Comparison of ENCODE assay signal across 21 cellular contexts in the genomic region with DNA sequence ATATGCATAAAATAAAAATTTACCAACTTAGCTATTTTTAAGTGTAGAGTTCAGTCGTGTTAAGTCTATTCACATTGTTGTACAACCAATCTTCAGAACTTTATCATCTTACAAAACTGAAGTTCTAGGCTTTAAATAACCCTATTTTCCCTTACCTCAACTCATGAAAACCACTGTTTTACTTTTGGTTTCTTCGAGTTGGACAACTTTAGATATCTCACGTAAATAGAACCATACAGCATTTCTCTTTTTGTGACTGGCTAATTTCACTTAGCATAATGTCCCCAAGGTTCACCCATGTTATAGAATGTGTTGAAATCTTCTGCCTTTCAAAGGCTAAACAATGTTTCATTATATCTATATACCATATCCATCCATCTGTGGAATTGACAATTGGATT.
"Had no signal": no experiment of that assay in that cellular context is flagged by ENCODE, and none has a peak within 500 bp of the region (broad histone marks: within the 10 kb centered on the region; RNA-seq: fewer than 3 reads in every experiment).

No MANE protein-coding gene starts in this region.

- H3K79me2 ChIP-seq: hepatocyte, parathyroid adenoma had no signal

- H2AFZ ChIP-seq: hepatocyte, parathyroid adenoma had no signal

- H3K4me1 ChIP-seq: esophagus squamous epithelium, parathyroid adenoma, psoas muscle, right lobe of liver, suprapubic skin, thyroid gland, uterus had no signal

- H3K4me3 Mint-ChIP-seq: naive thymus-derived CD4-positive, alpha-beta T cell; nephron progenitor cell; stimulated activated effector memory CD8-positive, alpha-beta T cell treated with anti-CD3 and anti-CD28 coated beads, Interleukin-12 subunit alpha, Interleukin-12 subunit beta, amount 100 ng/mL, for 72 hours; type B pancreatic cell had no signal

- H3K27me3 ChIP-seq: esophagus squamous epithelium, hepatocyte, right lobe of liver, suprapubic skin, thyroid gland, uterus had no signal

- H3K4me2 ChIP-seq: hepatocyte had no signal

- ATAC-seq: left lobe of liver; naive thymus-derived CD4-positive, alpha-beta T cell; psoas muscle; right lobe of liver; stimulated activated effector memory CD8-positive, alpha-beta T cell treated with anti-CD3 and anti-CD28 coated beads, Interleukin-12 subunit alpha, Interleukin-12 subunit beta, amount 100 ng/mL, for 72 hours; stimulated activated naive CD8-positive, alpha-beta T cell treated with anti-CD3 and anti-CD28 coated beads, Interleukin-15, Interleukin-2, amounts not matched to agents 100 U/mL and 50 U/mL, for 24 hours had no signal

- H3K9ac ChIP-seq: parathyroid adenoma had no signal

- H3K4me3 ChIP-seq: esophagus squamous epithelium, hepatocyte, psoas muscle, right lobe of liver, suprapubic skin, thyroid gland, uterus had no signal

- H3K4me1 Mint-ChIP-seq: naive thymus-derived CD4-positive, alpha-beta T cell; nephron progenitor cell; stimulated activated effector memory CD8-positive, alpha-beta T cell treated with anti-CD3 and anti-CD28 coated beads, Interleukin-12 subunit alpha, Interleukin-12 subunit beta, amount 100 ng/mL, for 72 hours had no signal

- H3K27ac Mint-ChIP-seq: naive thymus-derived CD4-positive, alpha-beta T cell; nephron progenitor cell; stimulated activated effector memory CD8-positive, alpha-beta T cell treated with anti-CD3 and anti-CD28 coated beads, Interleukin-12 subunit alpha, Interleukin-12 subunit beta, amount 100 ng/mL, for 72 hours; type B pancreatic cell had no signal

- H3K36me3 ChIP-seq: esophagus squamous epithelium, right lobe of liver, suprapubic skin, thyroid gland, uterus had no signal

- H3K9me3 Mint-ChIP-seq: nephron progenitor cell, type B pancreatic cell had no signal

- H3K9me3 ChIP-seq: psoas muscle, right lobe of liver, suprapubic skin, thyroid gland, uterus had no signal

- H3K27ac ChIP-seq: esophagus squamous epithelium, hepatocyte, parathyroid adenoma, psoas muscle, right lobe of liver, suprapubic skin, thyroid gland, uterus had no signal

- H3K36me3 Mint-ChIP-seq: naive thymus-derived CD4-positive, alpha-beta T cell; stimulated activated effector memory CD8-positive, alpha-beta T cell treated with anti-CD3 and anti-CD28 coated beads, Interleukin-12 subunit alpha, Interleukin-12 subunit beta, amount 100 ng/mL, for 72 hours; type B pancreatic cell had no signal

- DNase-seq: dermis blood vessel endothelial cell; esophagus squamous epithelium; foreskin fibroblast; head of caudate nucleus; mammary epithelial cell; naive thymus-derived CD4-positive, alpha-beta T cell; nephron progenitor cell; psoas muscle; retina; right lobe of liver; stimulated activated CD4-positive, alpha-beta T cell treated with anti-CD3 and anti-CD28 coated beads, Interleukin-4, amount 100 ng/mL, for 1 hour; stimulated activated CD8-positive, alpha-beta memory T cell treated with anti-CD3 and anti-CD28 coated beads, Interleukin-4, amount 100 ng/mL, for 48 hours; stimulated activated naive CD8-positive, alpha-beta T cell treated with anti-CD3 and anti-CD28 coated beads, Interleukin-15, Interleukin-2, amounts not matched to agents 100 U/mL and 50 U/mL, for 24 hours; thyroid gland; uterus had no signal

- H3K27me3 Mint-ChIP-seq: naive thymus-derived CD4-positive, alpha-beta T cell; type B pancreatic cell had no signal
